ENCODE assay signal across 27 cellular contexts in the genomic region with DNA sequence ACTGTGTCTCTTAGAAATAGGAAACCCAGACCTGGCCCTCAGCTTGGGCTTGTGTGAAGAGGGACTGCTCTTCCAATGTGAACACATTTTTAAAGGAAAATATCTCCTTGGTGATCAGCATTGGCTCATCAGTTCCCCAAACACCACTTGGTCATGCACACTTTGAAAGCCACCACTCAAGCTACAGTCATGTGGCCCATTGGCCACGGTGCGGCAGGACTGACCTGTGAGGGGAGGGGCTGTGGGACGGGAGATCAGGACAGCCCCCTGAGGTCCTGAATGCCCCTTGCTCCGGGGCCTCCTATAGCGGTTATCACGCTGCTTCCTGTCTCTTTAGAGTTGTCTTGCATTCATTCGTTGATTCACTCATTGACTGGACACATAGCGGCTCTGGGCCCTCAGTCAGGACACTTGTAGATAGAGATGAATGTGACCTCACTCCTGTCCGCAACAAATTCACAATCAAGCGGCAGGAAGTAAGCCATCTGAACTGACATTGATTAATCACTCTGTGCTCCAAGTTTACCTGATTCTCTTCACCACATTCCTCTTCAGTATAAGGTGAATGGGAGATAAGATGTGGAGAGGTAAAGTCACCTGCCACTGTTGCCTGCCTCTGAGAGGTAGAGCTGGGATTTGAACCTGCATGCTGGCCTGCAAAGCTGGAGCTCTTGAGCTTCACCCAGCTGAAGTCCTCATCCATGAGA.
"Had no signal": no experiment of that assay in that cellular context is flagged by ENCODE, and none has a peak within 500 bp of the region (broad histone marks: within the 10 kb centered on the region; RNA-seq: fewer than 3 reads in every experiment).

No MANE protein-coding gene starts in this region.

- H3K4me3 ChIP-seq: adrenal gland, body of pancreas, breast epithelium, Peyer's patch, SJSA1 had no signal

- H3K27ac ChIP-seq: adrenal gland, body of pancreas, breast epithelium, Peyer's patch, SJSA1 had no signal

- DNase-seq: activated CD4-positive, alpha-beta T cell treated with anti-CD3 and anti-CD28 coated beads, Interleukin-2, amount 10 ng/mL, durations not matched to agents 24 days and 14 days; activated CD4-positive, alpha-beta T cell treated with anti-CD3 and anti-CD28 coated beads, Interleukin-2, amount 50 U/mL, for 4 hours; activated CD8-positive, alpha-beta memory T cell treated with anti-CD3 and anti-CD28 coated beads, Interleukin-2, amount 50 U/mL, for 48 hours; activated CD8-positive, alpha-beta T cell treated with anti-CD3 and anti-CD28 coated beads, Interleukin-2, amount 10 ng/mL, durations not matched to agents 7 days and 5 days; activated effector memory CD4-positive, alpha-beta T cell treated with Interleukin-2 at 50 U/mL for 16 hours; activated naive CD4-positive, alpha-beta T cell treated with anti-CD3 and anti-CD28 coated beads for 36 hours; adrenal gland; body of pancreas; Karpas-422; KBM-7; NCI-H1105; NCI-H1417 treated with DMSO at 0.1 percent for 48 hours; NCI-H1694; NCI-H1930; NCI-H2171; NCI-H510A; NCI-H526; NCI-H748 treated with DMSO at 0.1 percent for 48 hours; NK-92 treated with Interleukin-12 subunit alpha and Interleukin-12 subunit beta, amount 100 ng/mL, for 24 hours; PC-3; Peyer's patch; RPMI8226; SHP77 treated with DMSO at 0.1 percent for 48 hours; SK-N-SH had no signal

- H3K4me1 ChIP-seq: adrenal gland, body of pancreas, breast epithelium, Peyer's patch had no signal

- ATAC-seq: activated CD8-positive, alpha-beta T cell treated with anti-CD3 and anti-CD28 coated beads, Interleukin-2, amount 10 ng/mL, durations not matched to agents 7 days and 5 days; activated naive CD4-positive, alpha-beta T cell treated with anti-CD3 and anti-CD28 coated beads, Interleukin-2, amount 50 U/mL, for 72 hours; body of pancreas; PC-3 had no signal

- H3K27me3 ChIP-seq: adrenal gland, body of pancreas, breast epithelium, Peyer's patch, SJSA1 had no signal

- H3K9me3 ChIP-seq: adrenal gland, body of pancreas, Peyer's patch, SJSA1 had no signal

- H3K36me3 ChIP-seq: breast epithelium, Peyer's patch, SJSA1 had no signal
